19 cellular contexts compared by ENCODE assay signal in the genomic region with DNA sequence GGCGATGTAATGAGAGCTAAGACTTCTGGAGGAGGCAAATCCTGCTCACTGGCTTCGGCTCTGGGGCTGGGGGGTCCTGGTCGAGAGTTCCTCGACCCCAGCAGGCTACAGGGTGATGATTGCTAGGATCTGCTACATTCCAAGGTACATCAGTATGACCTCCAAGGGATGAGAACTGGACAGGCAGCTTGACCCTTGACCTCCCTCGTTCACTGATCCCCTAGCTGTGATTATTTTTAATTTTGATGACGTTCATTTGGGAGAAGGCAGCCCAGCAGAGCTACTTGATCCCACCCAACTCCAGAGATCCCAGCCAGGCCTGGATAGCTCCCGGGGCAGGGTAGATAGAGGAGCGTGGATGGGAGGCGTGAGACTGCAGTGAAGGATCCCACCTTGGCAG.
A peak's percentile ranks its signal among the peaks of the same experiment; 100 is the strongest.
DNase-seq lines count a peak whose midpoint lies in the region; ATAC-seq, FAIRE-seq and TF ChIP-seq lines count a peak whose summit lies in the region.
"Had no signal": no experiment of that assay in that cellular context is flagged by ENCODE, and none has a peak within 500 bp of the region (broad histone marks: within the 10 kb centered on the region; RNA-seq: fewer than 3 reads in every experiment).

No MANE protein-coding gene starts in this region.

- no peak overlapping the region for H3K4me3 Mint-ChIP-seq in endodermal cell
- H3K4me3 Mint-ChIP-seq in stimulated activated effector memory CD8-positive, alpha-beta T cell treated with anti-CD3 and anti-CD28 coated beads, Interleukin-12 subunit alpha, Interleukin-12 subunit beta, amount 100 ng/mL, for 72 hours = no peak overlapping the region
- H3K4me3 Mint-ChIP-seq: CD4-positive, alpha-beta memory T cell had no signal

- H3K4me1 Mint-ChIP-seq in endodermal cell = peaks cover 5% of the 10 kb centered on the region
- peaks cover 45% of the 10 kb centered on the region for H3K4me1 Mint-ChIP-seq in stimulated activated effector memory CD8-positive, alpha-beta T cell treated with anti-CD3 and anti-CD28 coated beads, Interleukin-12 subunit alpha, Interleukin-12 subunit beta, amount 100 ng/mL, for 72 hours

- H3K4me3 ChIP-seq in heart left ventricle (no peak overlapping the region), right atrium auricular region (no peak overlapping the region), bronchial epithelial cell (ENCODE audit: low read depth, low read length) (no peak overlapping the region), endodermal cell (ENCODE audit: low read length) (no peak overlapping the region), esophagus squamous epithelium (no peak overlapping the region)
- H3K4me3 ChIP-seq: GM23248 had no signal

- intact Hi-C loops in heart left ventricle (cut with DNase I) = loop anchor here in 1 of 10 donors (5.0 kb wide), 1 partner anchor 96 kb away; no protein-coding TSS in a partner anchor
- intact Hi-C loops in left ventricle myocardium superior (cut with micrococcal nuclease) = no loop called here
- intact Hi-C loops in esophagus squamous epithelium (cut with DNase I) = no loop called here

- peak in 2 of 4 donors; percentile 45 to 49 for ATAC-seq in heart left ventricle
- peak; percentile 69 for ATAC-seq in left ventricle myocardium superior
- no peak for ATAC-seq in stimulated activated effector memory CD8-positive, alpha-beta T cell treated with anti-CD3 and anti-CD28 coated beads, Interleukin-12 subunit alpha, Interleukin-12 subunit beta, amount 100 ng/mL, for 72 hours

- H3K9me3 Mint-ChIP-seq in endodermal cell = no peaks in the 10 kb centered on the region
- H3K9me3 Mint-ChIP-seq in stimulated activated effector memory CD8-positive, alpha-beta T cell treated with anti-CD3 and anti-CD28 coated beads, Interleukin-12 subunit alpha, Interleukin-12 subunit beta, amount 100 ng/mL, for 72 hours = no peaks in the 10 kb centered on the region
- H3K9me3 Mint-ChIP-seq: CD4-positive, alpha-beta memory T cell had no signal

- H3K27ac Mint-ChIP-seq in endodermal cell = no peak overlapping the region
- no peak overlapping the region for H3K27ac Mint-ChIP-seq in stimulated activated effector memory CD8-positive, alpha-beta T cell treated with anti-CD3 and anti-CD28 coated beads, Interleukin-12 subunit alpha, Interleukin-12 subunit beta, amount 100 ng/mL, for 72 hours

- DNase-seq in heart left ventricle (peak in 4 of 5 donors; percentile 14 to 47 (median 38)), right atrium auricular region (ENCODE audit: low spot score) (no peak), bronchial epithelial cell (ENCODE audit: low read depth) (no peak), endodermal cell (peak; percentile 47), left ventricle myocardium superior (no peak), esophagus squamous epithelium (lab: John Stamatoyannopoulos, UW) (no peak)
- DNase-seq in stimulated activated effector memory CD8-positive, alpha-beta T cell treated with anti-CD3 and anti-CD28 coated beads, Interleukin-12 subunit alpha, Interleukin-12 subunit beta, amount 100 ng/mL, for 72 hours (ENCODE audit: low spot score in 2 of 2) = no peak
- DNase-seq: C1 segment of cervical spinal cord; Calu3; CD4-positive, alpha-beta memory T cell; COR-L47; DMS53; DND-41; GM23248; H7; HCEC 1CT had no signal

- H3K27ac ChIP-seq in heart left ventricle (no peak overlapping the region), right atrium auricular region (no peak overlapping the region), endodermal cell (ENCODE audit: low read depth, low read length) (no peak overlapping the region), esophagus squamous epithelium (no peak overlapping the region)
- H3K27ac ChIP-seq: GM23248 had no signal

- H3K36me3 ChIP-seq in heart left ventricle (no peaks in the 10 kb centered on the region), right atrium auricular region (no peaks in the 10 kb centered on the region), bronchial epithelial cell (ENCODE audit: control insufficient read depth, insufficient read depth, low read length) (no peaks in the 10 kb centered on the region), endodermal cell (ENCODE audit: control insufficient read depth, insufficient read depth, low read length) (no peaks in the 10 kb centered on the region), esophagus squamous epithelium (no peaks in the 10 kb centered on the region)

- peak; percentile 43 for FAIRE-seq in bronchial epithelial cell (lab: Jason Lieb, UNC)
- FAIRE-seq: G401.6, GM12892, H1 had no signal

- TF ChIP-seq POLR2A in heart left ventricle (IDR thresholded peaks at IDR 0.05) (no peak), esophagus squamous epithelium (IDR thresholded peaks at IDR 0.05) (no peak)

- H3K36me3 Mint-ChIP-seq in endodermal cell (ENCODE audit: low read depth) = no peaks in the 10 kb centered on the region
- H3K36me3 Mint-ChIP-seq in stimulated activated effector memory CD8-positive, alpha-beta T cell treated with anti-CD3 and anti-CD28 coated beads, Interleukin-12 subunit alpha, Interleukin-12 subunit beta, amount 100 ng/mL, for 72 hours = no peaks in the 10 kb centered on the region
- H3K36me3 Mint-ChIP-seq: CD4-positive, alpha-beta memory T cell had no signal

- 72 to 78% (median 75%) methylated on average over 9 of the region's 9 CpGs for WGBS in heart left ventricle, 4 donors
- WGBS in endodermal cell (ENCODE audit: insufficient coverage in 1 of 2, insufficient read length in 1 of 2), 2 experiments = 94% methylated on average over 7 to 9 of the region's 9 CpGs
- 86 to 92% methylated on average over 4 to 6 of the region's 9 CpGs for WGBS in esophagus squamous epithelium, 2 donors

- no peak for TF ChIP-seq CTCF in heart left ventricle (IDR thresholded peaks at IDR 0.05)
- TF ChIP-seq CTCF in right atrium auricular region (IDR thresholded peaks at IDR 0.05) = no peak
- TF ChIP-seq CTCF in bronchial epithelial cell (IDR thresholded peaks at IDR 0.05; ENCODE audit: insufficient read depth, low read length, severe bottlenecking) = no peak
- no peak for TF ChIP-seq CTCF in endodermal cell (conservative IDR thresholded peaks at IDR 0.05)
- no peak for TF ChIP-seq CTCF in esophagus squamous epithelium (IDR thresholded peaks at IDR 0.05)

- H3K27me3 ChIP-seq in heart left ventricle (peaks cover 0 to 8% (median 0%) of the 10 kb centered on the region in 9 donors), right atrium auricular region (no peaks in the 10 kb centered on the region), bronchial epithelial cell (ENCODE audit: control insufficient read depth, insufficient read depth, low read length) (no peaks in the 10 kb centered on the region), endodermal cell (ENCODE audit: control insufficient read depth, insufficient read depth, low read length, poor library complexity, severe bottlenecking) (no peaks in the 10 kb centered on the region), esophagus squamous epithelium (no peaks in the 10 kb centered on the region)

- H3K4me1 ChIP-seq in heart left ventricle (peaks cover 0 to 5% (median 0%) of the 10 kb centered on the region in 12 donors), right atrium auricular region (no peaks in the 10 kb centered on the region), endodermal cell (ENCODE audit: control insufficient read depth, insufficient read depth, low read length) (no peaks in the 10 kb centered on the region), esophagus squamous epithelium (peaks cover 6 to 49% (median 10%) of the 10 kb centered on the region in 3 donors)

- peaks cover 2% of the 10 kb centered on the region for H3K27me3 Mint-ChIP-seq in endodermal cell (ENCODE audit: insufficient read depth)
- H3K27me3 Mint-ChIP-seq: CD4-positive, alpha-beta memory T cell had no signal

- peaks cover 0 to 5% (median 0%) of the 10 kb centered on the region in 12 donors for H3K9me3 ChIP-seq in heart left ventricle
- peaks cover 0 to 11% of the 10 kb centered on the region in 2 donors for H3K9me3 ChIP-seq in right atrium auricular region
- H3K9me3 ChIP-seq in endodermal cell (ENCODE audit: control insufficient read depth, low read length) = no peaks in the 10 kb centered on the region
- no peaks in the 10 kb centered on the region for H3K9me3 ChIP-seq in esophagus squamous epithelium

- no peak overlapping the region for H3K9ac ChIP-seq in endodermal cell (ENCODE audit: extremely low read depth, low read length, poor library complexity, severe bottlenecking)
- H3K9ac ChIP-seq: GM23248 had no signal

Comparison
In these comparisons a context has a peak if more than half of its experiments do, and no peak if none do; other contexts are left out.
1. DNase-seq: peak in heart left ventricle (4 of 5) and endodermal cell (single experiment); none in right atrium auricular region (single experiment), bronchial epithelial cell (single experiment), left ventricle myocardium superior (single experiment), stimulated activated effector memory CD8-positive, alpha-beta T cell treated with anti-CD3 and anti-CD28 coated beads, Interleukin-12 subunit alpha, Interleukin-12 subunit beta, amount 100 ng/mL, for 72 hours (0 of 2) and esophagus squamous epithelium (single experiment).